In the genomic region with DNA sequence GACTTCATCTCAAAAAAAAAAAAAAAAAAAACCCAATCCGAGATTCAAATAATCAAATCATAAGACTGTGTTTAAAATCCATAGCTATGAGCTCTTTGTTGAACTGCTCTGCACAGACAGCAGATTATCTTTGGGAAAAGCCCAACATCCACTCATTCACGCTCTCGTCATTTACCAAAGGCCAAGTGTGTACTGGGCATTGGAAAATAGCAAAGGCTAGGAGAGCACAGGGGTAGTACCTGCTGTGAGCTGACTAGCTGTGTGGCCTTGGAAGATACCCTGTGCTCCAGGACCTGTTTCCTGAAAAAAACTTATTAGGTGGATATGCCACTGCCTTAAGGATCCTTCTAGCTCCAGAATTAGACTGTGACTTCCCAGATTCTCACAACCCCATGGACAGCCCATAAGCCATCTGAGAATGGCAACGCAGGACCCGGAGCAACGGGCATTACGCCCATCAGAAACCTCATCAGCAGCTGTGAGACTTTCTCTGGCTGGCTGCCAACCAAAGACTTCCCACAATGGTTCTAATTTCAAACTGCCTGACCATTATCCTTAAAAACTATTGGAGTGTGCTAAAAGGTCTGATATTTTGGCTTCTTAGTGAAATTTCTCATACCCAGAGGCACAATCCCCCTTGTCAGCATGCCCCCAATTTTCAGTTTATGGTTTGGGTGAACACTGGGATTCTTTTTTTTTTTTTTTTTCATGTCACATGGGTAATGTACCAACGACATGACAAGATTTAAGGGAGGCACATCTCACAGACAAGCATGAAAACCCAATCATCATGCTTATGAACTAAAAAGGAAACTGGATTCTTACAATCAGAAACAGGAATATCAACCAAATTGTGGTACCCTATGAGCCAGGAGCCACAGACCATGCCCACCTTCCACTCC, we compare ENCODE assay signal across 8 cellular contexts. TPM values are rescaled to one million over a fixed set of nuclear protein-coding genes. Genes with fewer than 3 reads are reported as not detected.
A peak's percentile ranks its signal among the peaks of the same experiment; 100 is the strongest.
DNase-seq lines count a peak whose midpoint lies in the region; ATAC-seq, FAIRE-seq and TF ChIP-seq lines count a peak whose summit lies in the region.

No MANE protein-coding gene starts in this region.

- no peak overlapping the region for H2AFZ ChIP-seq in OCI-LY1 (ENCODE audit: low read length)

- no peaks in the 10 kb centered on the region for H4K20me1 ChIP-seq in OCI-LY1 (ENCODE audit: insufficient read depth, low read length)

- DNase-seq in HCEC 1CT (peak; percentile 28), esophagus muscularis mucosa (ENCODE audit: extremely low spot score) (peak; percentile 93), pancreas (peak; percentile 70 to 84 (median 78)), GM13976 (ENCODE audit: low spot score) (no peak)

- TF ChIP-seq POLR2A in esophagus muscularis mucosa (IDR thresholded peaks at IDR 0.05; ENCODE audit: low read depth), result no peak

- intact Hi-C loops in esophagus muscularis mucosa (cut with DNase I), result no loop called here
- intact Hi-C loops in pancreas (cut with DNase I), result no loop called here

- no peak for FAIRE-seq in pancreas (lab: Jason Lieb, UNC)

- TF ChIP-seq EP300 in esophagus muscularis mucosa (IDR thresholded peaks at IDR 0.05), result no peak

- TF ChIP-seq CTCF in OCI-LY1 (IDR thresholded peaks at IDR 0.05; ENCODE audit: low read length), result no peak
- no peak for TF ChIP-seq CTCF in esophagus muscularis mucosa (IDR thresholded peaks at IDR 0.05)
- no peak for TF ChIP-seq CTCF in pancreas (IDR thresholded peaks at IDR 0.05)
- no peak for TF ChIP-seq CTCF in GM13976 (IDR thresholded peaks at IDR 0.05; ENCODE audit: borderline replicate concordance, control extremely low read depth, extremely low read depth, insufficient read depth, missing control alignments)

- in situ Hi-C loops in GM13976 (cut with MboI; ENCODE audit: low sequenced_read_pairs, unreplicated experiment), result no loop called here

- H3K4me2 ChIP-seq in OCI-LY1 (ENCODE audit: low read length), result peak overlapping the region; percentile 5; the same call in 1 of the 2 replicates

- ATAC-seq in pancreas (peak; percentile 89 to 96 (median 90)), GM18858 (IDR thresholded peaks at IDR 0.05; ENCODE audit: unreplicated experiment) (no peak), HG03097 (IDR thresholded peaks at IDR 0.05; ENCODE audit: low FRiP score, unreplicated experiment) (no peak), HG03565 (IDR thresholded peaks at IDR 0.05; ENCODE audit: unreplicated experiment) (no peak)

- H3K27ac ChIP-seq in OCI-LY1 (ENCODE audit: low read depth, low read length, poor library complexity, severe bottlenecking) (peak overlapping the region; percentile 72), esophagus muscularis mucosa (replicated peaks in 1 of 4) (peak overlapping the region in 2 of 4 donors; percentile 11 to 31), pancreas (peak overlapping the region in 3 of 4 donors; percentile 42 to 73 (median 65))

- 15% methylated on average over 8 of the region's 8 CpGs for WGBS in esophagus muscularis mucosa
- 8 to 12% methylated on average over 8 of the region's 8 CpGs for WGBS in pancreas, 2 donors

- H3F3A ChIP-seq in OCI-LY1 (ENCODE audit: insufficient read depth, low read length), result no peaks in the 10 kb centered on the region; the same call in 1 of the 2 replicates

- H3K36me3 ChIP-seq in OCI-LY1 (ENCODE audit: insufficient read depth, low read length) (peaks cover 82% of the 10 kb centered on the region), esophagus muscularis mucosa (peaks cover 0 to 4% (median 0%) of the 10 kb centered on the region in 4 donors), pancreas (no peaks in the 10 kb centered on the region)

- H3K27me3 ChIP-seq in OCI-LY1 (ENCODE audit: insufficient read depth, low read length) (no peaks in the 10 kb centered on the region), esophagus muscularis mucosa (no peaks in the 10 kb centered on the region), pancreas (no peaks in the 10 kb centered on the region)

- H3K4me1 ChIP-seq in OCI-LY1 (ENCODE audit: insufficient read depth, low read length, severe bottlenecking), result peaks cover 46% of the 10 kb centered on the region
- peaks cover 20 to 27% (median 24%) of the 10 kb centered on the region in 4 donors for H3K4me1 ChIP-seq in esophagus muscularis mucosa
- H3K4me1 ChIP-seq in pancreas, result peaks cover 0 to 20% (median 13%) of the 10 kb centered on the region in 3 donors

- peaks cover 93% of the 10 kb centered on the region for H3K79me2 ChIP-seq in OCI-LY1 (ENCODE audit: insufficient read depth, low read length)

- H3K9me3 ChIP-seq in OCI-LY1 (ENCODE audit: low read length) (peaks cover 22% of the 10 kb centered on the region), esophagus muscularis mucosa (peaks cover 0 to 6% (median 0%) of the 10 kb centered on the region in 4 donors), pancreas (no peaks in the 10 kb centered on the region)

- H3K9me2 ChIP-seq in OCI-LY1 (ENCODE audit: low read depth, low read length), result no peaks in the 10 kb centered on the region

- H3K9ac ChIP-seq in OCI-LY1 (ENCODE audit: low read length), result no peak overlapping the region

- H3K4me3 ChIP-seq in OCI-LY1 (ENCODE audit: low read depth, low read length, poor library complexity, severe bottlenecking), result no peak overlapping the region
- no peak overlapping the region for H3K4me3 ChIP-seq in esophagus muscularis mucosa
- no peak overlapping the region for H3K4me3 ChIP-seq in pancreas

RNA-seq across cellular contexts. Expression of a gene that starts 16.8 kb away (rescaled TPM):
- total RNA-seq in esophagus muscularis mucosa (1 to 10 TPM; 5.8 to 9.1 (median 8.3) TPM), pancreas (10 to 100 TPM; 11.6 to 43.2 (median 15.7) TPM)
- polyA plus RNA-seq in pancreas, result 1 to 10 TPM; 3.7 to 5.2 TPM

Comparison
In these comparisons a context has a peak if more than half of its experiments do, and no peak if none do; other contexts are left out.
1. ATAC-seq: peak in pancreas (4 of 4); none in GM18858 (single experiment), HG03097 (single experiment) and HG03565 (single experiment).